Comparison of ENCODE assay signal across 22 cellular contexts in genomic region chr10:121024905-121025584, GRCh38.
"Had no signal": no experiment of that assay in that cellular context is flagged by ENCODE, and none has a peak within 500 bp of the region (broad histone marks: within the 10 kb centered on the region; RNA-seq: fewer than 3 reads in every experiment).

No MANE protein-coding gene starts in this region.

- H3K4me1 Mint-ChIP-seq: immature natural killer cell; naive thymus-derived CD8-positive, alpha-beta T cell; stimulated activated naive B cell treated with anti-CD40 and anti-IgM and Interleukin-4, amounts not matched to agents 10 μg/mL and 1 μg/mL and 100 μg/mL, for 72 hours had no signal

- H3K9me3 ChIP-seq: prostate gland, suprapubic skin, transverse colon, vagina had no signal

- H3K27me3 ChIP-seq: suprapubic skin, transverse colon, vagina had no signal

- H3K4me1 ChIP-seq: prostate gland, suprapubic skin, vagina had no signal

- ATAC-seq: effector memory CD8-positive, alpha-beta T cell; left colon; left ventricle myocardium superior; naive thymus-derived CD8-positive, alpha-beta T cell; right cardiac atrium; stimulated activated naive B cell treated with anti-CD40 and anti-IgM and Interleukin-4, amounts not matched to agents 10 μg/mL and 1 μg/mL and 100 μg/mL, for 72 hours had no signal

- H3K4me3 Mint-ChIP-seq: effector memory CD8-positive, alpha-beta T cell; immature natural killer cell; naive thymus-derived CD8-positive, alpha-beta T cell; nephron progenitor cell; stimulated activated naive B cell treated with anti-CD40 and anti-IgM and Interleukin-4, amounts not matched to agents 10 μg/mL and 1 μg/mL and 100 μg/mL, for 72 hours; stimulated activated naive CD8-positive, alpha-beta T cell treated with anti-CD3 and anti-CD28 coated beads, Interleukin-15, Interleukin-2, amounts not matched to agents 100 ng/mL and 50 ng/mL, for 24 hours had no signal

- H3K4me3 ChIP-seq: prostate gland, skin epidermis, suprapubic skin, transverse colon, vagina had no signal

- H3K27ac Mint-ChIP-seq: effector memory CD8-positive, alpha-beta T cell; immature natural killer cell; naive thymus-derived CD8-positive, alpha-beta T cell; nephron progenitor cell; stimulated activated naive B cell treated with anti-CD40 and anti-IgM and Interleukin-4, amounts not matched to agents 10 μg/mL and 1 μg/mL and 100 μg/mL, for 72 hours; stimulated activated naive CD8-positive, alpha-beta T cell treated with anti-CD3 and anti-CD28 coated beads, Interleukin-15, Interleukin-2, amounts not matched to agents 100 ng/mL and 50 ng/mL, for 24 hours had no signal

- H3K9me3 Mint-ChIP-seq: effector memory CD8-positive, alpha-beta T cell had no signal

- H3K36me3 ChIP-seq: prostate gland, suprapubic skin, transverse colon, vagina had no signal

- H3K27ac ChIP-seq: prostate gland, skin epidermis, suprapubic skin, vagina had no signal

- DNase-seq: cerebellar nuclear complex; cortex of kidney; effector memory CD8-positive, alpha-beta T cell; hypothalamus; immature natural killer cell; islet precursor cell; left colon; left ventricle myocardium superior; mesendoderm; midbrain; naive thymus-derived CD8-positive, alpha-beta T cell; nephron progenitor cell; right cardiac atrium; stimulated activated CD4-positive, alpha-beta T cell treated with anti-CD3 and anti-CD28 coated beads, Interleukin-15, amount 100 ng/mL, for 24 hours; stimulated activated CD4-positive, alpha-beta T cell treated with anti-CD3 and anti-CD28 coated beads, Interleukin-2, amount 100 ng/mL, for 48 hours; stimulated activated naive B cell treated with anti-CD40 and anti-IgM and Interleukin-4, amounts not matched to agents 10 μg/mL and 1 μg/mL and 100 μg/mL, for 72 hours; transverse colon had no signal

- H3K27me3 Mint-ChIP-seq: stimulated activated naive B cell treated with anti-CD40 and anti-IgM and Interleukin-4, amounts not matched to agents 10 μg/mL and 1 μg/mL and 100 μg/mL, for 72 hours; stimulated activated naive CD8-positive, alpha-beta T cell treated with anti-CD3 and anti-CD28 coated beads, Interleukin-15, Interleukin-2, amounts not matched to agents 100 ng/mL and 50 ng/mL, for 24 hours had no signal

- H3K36me3 Mint-ChIP-seq: naive thymus-derived CD8-positive, alpha-beta T cell; stimulated activated naive B cell treated with anti-CD40 and anti-IgM and Interleukin-4, amounts not matched to agents 10 μg/mL and 1 μg/mL and 100 μg/mL, for 72 hours had no signal
